In the genomic region with DNA sequence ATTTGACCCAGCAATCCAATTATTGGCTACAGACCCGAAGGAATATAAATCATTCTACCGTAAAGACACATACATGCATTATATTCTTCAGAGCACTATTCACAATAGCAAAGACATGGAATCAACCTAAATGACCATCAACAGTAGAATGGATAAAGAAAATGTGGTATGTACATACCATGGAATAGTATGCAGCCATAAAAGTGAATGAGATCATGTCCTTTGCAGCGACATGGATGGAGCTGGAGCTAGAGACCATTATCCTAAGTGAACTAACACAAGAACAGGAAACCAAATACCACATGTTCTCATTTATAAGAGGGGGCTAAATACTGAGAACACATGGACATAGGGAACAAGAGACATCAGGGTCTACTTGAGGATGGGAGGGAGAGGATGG, we compare ENCODE assay signal across 25 cellular contexts.
"Had no signal": no experiment of that assay in that cellular context is flagged by ENCODE, and none has a peak within 500 bp of the region (broad histone marks: within the 10 kb centered on the region; RNA-seq: fewer than 3 reads in every experiment).

No MANE protein-coding gene starts in this region.

- H3K4me3 ChIP-seq: neural progenitor cell, ovary, psoas muscle, right lobe of liver, sigmoid colon, stomach, thoracic aorta, thyroid gland, tibial nerve, upper lobe of left lung, vagina had no signal

- H3K9me3 ChIP-seq: ovary, psoas muscle, right lobe of liver, sigmoid colon, thoracic aorta, thyroid gland, upper lobe of left lung, vagina had no signal

- H3K27ac ChIP-seq: neural progenitor cell, ovary, parathyroid adenoma, psoas muscle, right lobe of liver, sigmoid colon, stomach, thoracic aorta, thyroid gland, tibial nerve, upper lobe of left lung, vagina had no signal

- H2AFZ ChIP-seq: neural progenitor cell, parathyroid adenoma had no signal

- DNase-seq: natural killer cell; occipital lobe; ovary; posterior cingulate gyrus; psoas muscle; right cardiac atrium; right lobe of liver; sigmoid colon; small intestine; stimulated activated CD4-positive, alpha-beta T cell treated with anti-CD3 and anti-CD28 coated beads, Interleukin-15, amount 100 ng/mL, for 24 hours; stimulated activated CD4-positive, alpha-beta T cell treated with anti-CD3 and anti-CD28 coated beads, Interleukin-2, amount 100 ng/mL, for 24 hours; stimulated activated CD4-positive, alpha-beta T cell treated with anti-CD3 and anti-CD28 coated beads, Interleukin-2, amount 100 ng/mL, for 48 hours; stimulated activated CD4-positive, alpha-beta T cell treated with anti-CD3 and anti-CD28 coated beads, Interleukin-4, amount 100 ng/mL, for 24 hours; stimulated activated naive B cell treated with anti-CD40 and anti-IgM and Interleukin-4, amounts not matched to agents 10 μg/mL and 1 μg/mL and 100 μg/mL, for 72 hours; stimulated activated naive CD4-positive, alpha-beta T cell treated with Interleukin-2 at 50 U/mL for 16 hours; stomach; thyroid gland; upper lobe of left lung had no signal

- ATAC-seq: natural killer cell; psoas muscle; right cardiac atrium; right lobe of liver; stimulated activated effector memory CD8-positive, alpha-beta T cell treated with anti-CD3 and anti-CD28 coated beads, Interleukin-12 subunit alpha, Interleukin-12 subunit beta, amount 100 ng/mL, for 72 hours; stimulated activated naive B cell treated with anti-CD40 and anti-IgM and Interleukin-4, amounts not matched to agents 10 μg/mL and 1 μg/mL and 100 μg/mL, for 72 hours had no signal

- FAIRE-seq: small intestine, urothelium cell line had no signal

- H3K9ac ChIP-seq: neural progenitor cell, parathyroid adenoma had no signal

- H3K36me3 ChIP-seq: neural progenitor cell, ovary, right lobe of liver, sigmoid colon, stomach, thoracic aorta, thyroid gland, upper lobe of left lung, vagina had no signal

- H3K27me3 ChIP-seq: neural progenitor cell, ovary, right lobe of liver, sigmoid colon, stomach, thyroid gland, tibial nerve, upper lobe of left lung, vagina had no signal

- H3K4me2 ChIP-seq: neural progenitor cell had no signal

- H3K4me1 ChIP-seq: neural progenitor cell, parathyroid adenoma, psoas muscle, right lobe of liver, sigmoid colon, thyroid gland, upper lobe of left lung, vagina had no signal
